In genomic region chr3:115695081-115695480, GRCh38 we compare ENCODE assay signal across 21 cellular contexts.
A peak's percentile ranks its signal among the peaks of the same experiment; 100 is the strongest.
DNase-seq lines count a peak whose midpoint lies in the region; ATAC-seq, FAIRE-seq and TF ChIP-seq lines count a peak whose summit lies in the region.
"Had no signal": no experiment of that assay in that cellular context is flagged by ENCODE, and none has a peak within 500 bp of the region (broad histone marks: within the 10 kb centered on the region; RNA-seq: fewer than 3 reads in every experiment).

No MANE protein-coding gene starts in this region.

- CTCF ChIA-PET in SK-N-SH (lab: Yijun Ruan, JAX): interaction anchor here (1.8 kb wide), 1 partner anchor 89 kb away, joined by 7 read pairs; no protein-coding TSS in a partner anchor

- no peaks in the 10 kb centered on the region for H3K27me3 ChIP-seq in SK-N-SH (ENCODE audit: insufficient read depth)

- no peaks in the 10 kb centered on the region for H3K79me2 ChIP-seq in SK-N-SH (ENCODE audit: insufficient read depth)

- TF ChIP-seq CTCF in SK-N-SH (IDR thresholded peaks at IDR 0.05) (no peak), brain (conservative IDR thresholded peaks at IDR 0.05) (no peak), fibroblast of the aortic adventitia (IDR thresholded peaks at IDR 0.05; ENCODE audit: insufficient read depth, low read length) (no peak), kidney (IDR thresholded peaks at IDR 0.05; ENCODE audit: borderline replicate concordance, extremely low read depth, insufficient read depth) (no peak)

- H2AFZ ChIP-seq in SK-N-SH (ENCODE audit: low read depth): peak overlapping the region; percentile 1; the same call in 1 of the 2 replicates
- H2AFZ ChIP-seq: GM23248 had no signal

- no peaks in the 10 kb centered on the region for H4K20me1 ChIP-seq in SK-N-SH (ENCODE audit: insufficient read depth)

- ATAC-seq in SK-N-SH treated with all-trans-retinoic acid at 6 μM for 48 hours: no peak
- no peak for ATAC-seq in activated T-cell treated with anti-CD3 and anti-CD28 coated beads, Interleukin-2, amount 50 U/mL, for 72 hours (replicated peaks in 1 of 2)
- ATAC-seq: HepG2 had no signal

- no peak overlapping the region for H3K4me3 ChIP-seq in SK-N-SH (ENCODE audit: low read depth in 2 of 2, low read length in 1 of 2)
- H3K4me3 ChIP-seq in fibroblast of the aortic adventitia (ENCODE audit: low read depth, low read length): no peak overlapping the region
- no peak overlapping the region for H3K4me3 ChIP-seq in kidney (ENCODE audit: low read length in 2 of 2)
- H3K4me3 ChIP-seq: GM23248 had no signal

- no peak overlapping the region for H3K9ac ChIP-seq in SK-N-SH
- H3K9ac ChIP-seq in kidney (ENCODE audit: low read length in 2 of 2): no peak overlapping the region
- H3K9ac ChIP-seq: GM23248 had no signal

- H3K4me3 Mint-ChIP-seq in brain: peak overlapping the region in 1 of 5 experiments; percentile 76
- H3K4me3 Mint-ChIP-seq in activated T-cell treated with anti-CD3 and anti-CD28 coated beads, Interleukin-2, amount 50 U/mL, for 72 hours: no peak overlapping the region
- H3K4me3 Mint-ChIP-seq: H9 had no signal

- H3K36me3 ChIP-seq in SK-N-SH (replicated peaks in 1 of 2; ENCODE audit: control insufficient read depth in 1 of 2, insufficient read depth in 2 of 2, low read length in 1 of 2): no peaks in the 10 kb centered on the region
- no peaks in the 10 kb centered on the region for H3K36me3 ChIP-seq in kidney (ENCODE audit: control insufficient read depth in 1 of 2, insufficient read depth in 2 of 2, low read length in 2 of 2)

- no peaks in the 10 kb centered on the region for H3K9me3 Mint-ChIP-seq in brain
- no peaks in the 10 kb centered on the region for H3K9me3 Mint-ChIP-seq in activated T-cell treated with anti-CD3 and anti-CD28 coated beads, Interleukin-2, amount 50 U/mL, for 72 hours
- H3K9me3 Mint-ChIP-seq: H9 had no signal

- peak overlapping the region; percentile 70 to 99 (median 97) for H3K27ac Mint-ChIP-seq in brain
- H3K27ac Mint-ChIP-seq in activated T-cell treated with anti-CD3 and anti-CD28 coated beads, Interleukin-2, amount 50 U/mL, for 72 hours: no peak overlapping the region
- H3K27ac Mint-ChIP-seq: H9 had no signal

- no peak for TF ChIP-seq EP300 in SK-N-SH (IDR thresholded peaks at IDR 0.05; ENCODE audit: borderline replicate concordance in 1 of 2, low read depth in 1 of 2, low read length in 1 of 2)

- no peaks in the 10 kb centered on the region for H3K9me2 ChIP-seq in SK-N-SH

- FAIRE-seq in kidney (lab: Jason Lieb, UNC): no peak
- FAIRE-seq: GM18507, HepG2 had no signal

- H3F3A ChIP-seq in SK-N-SH (replicated peaks; ENCODE audit: insufficient read depth): peaks cover 6% of the 10 kb centered on the region

- POLR2A ChIA-PET in SK-N-SH (lab: Yijun Ruan, JAX): no interaction called here

- H3K36me3 Mint-ChIP-seq in brain: peaks cover 14% of the 10 kb centered on the region
- H3K36me3 Mint-ChIP-seq in activated T-cell treated with anti-CD3 and anti-CD28 coated beads, Interleukin-2, amount 50 U/mL, for 72 hours (ENCODE audit: insufficient read depth in 2 of 2): no peaks in the 10 kb centered on the region

- DNase-seq in SK-N-SH (no peak), fibroblast of the aortic adventitia (ENCODE audit: low read depth) (peak; percentile 60), cerebellar cortex (ENCODE audit: low spot score) (no peak), DMS53 (lab: John Stamatoyannopoulos, UW) (no peak), kidney (no peak)
- DNase-seq in activated T-cell treated with anti-CD3 and anti-CD28 coated beads, Interleukin-2, amount 50 U/mL, for 72 hours: no peak
- DNase-seq: ACHN, DMS153, GM23248, H9, Karpas-422, NCI-H2081, NCI-H2227 treated with DMSO at 0.1 percent for 48 hours, NCI-H526 treated with DMSO at 0.1 percent for 48 hours, RPMI8226, SHP77 had no signal

- H3K4me1 ChIP-seq in SK-N-SH (ENCODE audit: control insufficient read depth in 1 of 2, insufficient read depth in 2 of 2, low read depth in 1 of 2, low read length in 1 of 2) (peaks cover 11 to 33% of the 10 kb centered on the region in 2 experiments; a peak in 3 of 4 replicates), kidney (ENCODE audit: control insufficient read depth in 1 of 2, insufficient read depth in 1 of 2, low read depth in 1 of 2, low read length in 2 of 2) (no peaks in the 10 kb centered on the region)

- H3K4me2 ChIP-seq in SK-N-SH: no peak overlapping the region

- no peaks in the 10 kb centered on the region for H3K9me3 ChIP-seq in SK-N-SH
- no peaks in the 10 kb centered on the region for H3K9me3 ChIP-seq in kidney (ENCODE audit: control insufficient read depth in 1 of 2, low read length in 2 of 2)

- intact Hi-C loops in kidney (cut with DNase I): loop anchor here (10.0 kb wide), 1 partner anchor 480 kb away; no protein-coding TSS in a partner anchor

- no peaks in the 10 kb centered on the region for H3K27me3 Mint-ChIP-seq in brain
- H3K27me3 Mint-ChIP-seq in activated T-cell treated with anti-CD3 and anti-CD28 coated beads, Interleukin-2, amount 50 U/mL, for 72 hours (ENCODE audit: low read depth): no peaks in the 10 kb centered on the region

- H3K27ac ChIP-seq in SK-N-SH (ENCODE audit: low read depth in 2 of 2, low read length in 1 of 2): peak overlapping the region in 1 of 2 experiments; percentile 98; a peak in 2 of 4 replicates
- H3K27ac ChIP-seq in kidney (ENCODE audit: low read depth in 2 of 2, low read length in 2 of 2): no peak overlapping the region
- H3K27ac ChIP-seq: 22Rv1, GM23248 had no signal

- peaks cover 68% of the 10 kb centered on the region for H3K4me1 Mint-ChIP-seq in brain
- H3K4me1 Mint-ChIP-seq in activated T-cell treated with anti-CD3 and anti-CD28 coated beads, Interleukin-2, amount 50 U/mL, for 72 hours (ENCODE audit: low read depth): no peaks in the 10 kb centered on the region

- TF ChIP-seq RAD21 in SK-N-SH (IDR thresholded peaks at IDR 0.05; ENCODE audit: low read length): no peak

TF ChIP-seq in SK-N-SH, 30 proteins besides CTCF, POLR2A, EP300 and RAD21 (continues in another document):
- TF ChIP-seq RFX5 (IDR thresholded peaks at IDR 0.05; ENCODE audit: low read length) (no peak), MEF2A (IDR thresholded peaks at IDR 0.05; ENCODE audit: borderline replicate concordance, low read depth) (no peak), CHD2 (IDR thresholded peaks at IDR 0.05; ENCODE audit: low read length, partially characterized antibody) (no peak), ELF1 (IDR thresholded peaks at IDR 0.05) (no peak), MXI1 (IDR thresholded peaks at IDR 0.05; ENCODE audit: low read depth, low read length) (no peak), ZBTB33 (IDR thresholded peaks at IDR 0.05; ENCODE audit: borderline replicate concordance, low read depth) (no peak)

TF ChIP-seq in SK-N-SH treated with all-trans-retinoic acid at 6 μM for 48 hours, 23 proteins besides CTCF, POLR2A, EP300 and RAD21:
- TF ChIP-seq POU6F1 (CRISPR knock-in tag; IDR thresholded peaks at IDR 0.05; ENCODE audit: borderline replicate concordance, low read depth): no peak
- no peak for TF ChIP-seq RARB (CRISPR knock-in tag; IDR thresholded peaks at IDR 0.05)
- no peak for TF ChIP-seq CSDC2 (CRISPR knock-in tag; IDR thresholded peaks at IDR 0.05)
